14 cellular contexts compared by ENCODE assay signal in the genomic region with DNA sequence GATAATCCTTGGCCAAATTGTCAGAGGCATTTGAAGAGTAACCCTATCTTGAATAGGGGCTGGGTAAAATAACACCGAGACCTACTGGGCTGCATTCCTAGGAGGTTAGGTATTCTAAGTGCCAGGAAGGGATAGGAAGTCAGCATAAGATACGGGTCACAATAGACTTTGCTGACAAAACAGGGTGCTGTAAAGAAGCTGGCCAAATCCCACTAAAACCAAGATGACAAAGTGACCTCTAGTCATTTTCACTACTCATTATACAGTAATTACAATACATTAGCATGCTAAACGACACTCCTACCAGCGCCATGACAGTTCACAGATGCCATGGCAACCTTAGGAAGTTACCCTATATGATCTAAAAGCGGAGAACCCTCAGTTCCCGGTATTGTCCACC. TPM values are rescaled to one million over a fixed set of nuclear protein-coding genes. Genes with fewer than 3 reads are reported as not detected.
DNase-seq lines count a peak whose midpoint lies in the region; ATAC-seq, FAIRE-seq and TF ChIP-seq lines count a peak whose summit lies in the region.
"Had no signal": no experiment of that assay in that cellular context is flagged by ENCODE, and none has a peak within 500 bp of the region (broad histone marks: within the 10 kb centered on the region; RNA-seq: fewer than 3 reads in every experiment).

No MANE protein-coding gene starts in this region.

- no peaks in the 10 kb centered on the region for H3K4me1 ChIP-seq in NT2/D1 (ENCODE audit: insufficient read depth, insufficient read length)

- peaks cover 24% of the 10 kb centered on the region for H3K36me3 ChIP-seq in NT2/D1 (ENCODE audit: insufficient read depth, insufficient read length, low read length)
- H3K36me3 ChIP-seq: transverse colon had no signal

- no peaks in the 10 kb centered on the region for H3K36me3 Mint-ChIP-seq in neural crest cell (ENCODE audit: low read depth)
- peaks cover 7% of the 10 kb centered on the region for H3K36me3 Mint-ChIP-seq in activated naive CD8-positive, alpha-beta T cell treated with anti-CD3 and anti-CD28 coated beads for 36 hours

- ATAC-seq in left ventricle myocardium superior = no peak
- ATAC-seq in HG03025 (IDR thresholded peaks at IDR 0.05; ENCODE audit: low FRiP score, unreplicated experiment) = no peak

- peak overlapping the region; percentile 98 for H3K4me3 Mint-ChIP-seq in neural crest cell
- no peak overlapping the region for H3K4me3 Mint-ChIP-seq in activated naive CD8-positive, alpha-beta T cell treated with anti-CD3 and anti-CD28 coated beads for 36 hours

- TF ChIP-seq CTCF in fibroblast of villous mesenchyme (IDR thresholded peaks at IDR 0.05; ENCODE audit: insufficient read depth, low read depth, low read length) (no peak), neural crest cell (conservative IDR thresholded peaks at IDR 0.05) (no peak)

- intact Hi-C loops in left ventricle myocardium superior (cut with micrococcal nuclease) = no loop called here

- H3K9me3 Mint-ChIP-seq in neural crest cell = no peaks in the 10 kb centered on the region
- no peaks in the 10 kb centered on the region for H3K9me3 Mint-ChIP-seq in activated naive CD8-positive, alpha-beta T cell treated with anti-CD3 and anti-CD28 coated beads for 36 hours
- H3K9me3 Mint-ChIP-seq: dendritic cell treated with granulocyte-macrophage colony-stimulating factor and Interleukin-4, amounts not matched to agents 40 ng/mL and 50 ng/mL, for 4 days had no signal

- DNase-seq in EL (peak; percentile 23), NT2/D1 (ENCODE audit: low read depth, low spot score) (peak; percentile 56), fibroblast of villous mesenchyme (ENCODE audit: low read depth) (no peak), neural crest cell (ENCODE audit: low read depth, low spot score) (no peak), frontal cortex (ENCODE audit: low spot score in 2 of 2) (no peak), left ventricle myocardium superior (no peak)
- DNase-seq in activated naive CD8-positive, alpha-beta T cell treated with anti-CD3 and anti-CD28 coated beads for 36 hours = no peak
- DNase-seq: DMS153, GOT3, right cardiac atrium, transverse colon had no signal

- no peak overlapping the region for H3K4me3 ChIP-seq in NT2/D1 (ENCODE audit: insufficient read length, low read depth)
- H3K4me3 ChIP-seq in fibroblast of villous mesenchyme (ENCODE audit: low read depth, low read length) = peak overlapping the region; percentile 99

- FAIRE-seq in frontal cortex (lab: Jason Lieb, UNC) = no peak
- FAIRE-seq: islet of Langerhans had no signal

- H3K9ac ChIP-seq in NT2/D1 (ENCODE audit: insufficient read length, low read depth) = no peak overlapping the region

- no peaks in the 10 kb centered on the region for H3K27me3 ChIP-seq in NT2/D1 (ENCODE audit: insufficient read depth, insufficient read length)
- H3K27me3 ChIP-seq: transverse colon had no signal

- no peaks in the 10 kb centered on the region for H3K9me3 ChIP-seq in NT2/D1 (ENCODE audit: insufficient read depth, low read length)
- H3K9me3 ChIP-seq: transverse colon had no signal

- H3K27me3 Mint-ChIP-seq in neural crest cell (ENCODE audit: low read depth) = no peaks in the 10 kb centered on the region
- H3K27me3 Mint-ChIP-seq in activated naive CD8-positive, alpha-beta T cell treated with anti-CD3 and anti-CD28 coated beads for 36 hours = no peaks in the 10 kb centered on the region
- H3K27me3 Mint-ChIP-seq: dendritic cell treated with granulocyte-macrophage colony-stimulating factor and Interleukin-4, amounts not matched to agents 40 ng/mL and 50 ng/mL, for 4 days had no signal

- H3K4me1 Mint-ChIP-seq in neural crest cell = peaks cover 29% of the 10 kb centered on the region
- H3K4me1 Mint-ChIP-seq in activated naive CD8-positive, alpha-beta T cell treated with anti-CD3 and anti-CD28 coated beads for 36 hours = peaks cover 24% of the 10 kb centered on the region

- no peak overlapping the region for H3K27ac Mint-ChIP-seq in neural crest cell (ENCODE audit: unreplicated experiment)
- H3K27ac Mint-ChIP-seq in activated naive CD8-positive, alpha-beta T cell treated with anti-CD3 and anti-CD28 coated beads for 36 hours = no peak overlapping the region

RNA-seq across cellular contexts. Expression of a gene that starts 1.0 kb away (rescaled TPM):
- 166 and 174 TPM in 2 replicates for total RNA-seq in fibroblast of villous mesenchyme
- 42.3 and 46.1 TPM in 2 replicates for total RNA-seq in neural crest cell
- total RNA-seq in frontal cortex = 32.2 TPM
- 161 TPM for total RNA-seq in left ventricle myocardium superior
- 10 to 100 TPM; 68.9 to 71.7 TPM for total RNA-seq in activated naive CD8-positive, alpha-beta T cell treated with anti-CD3 and anti-CD28 coated beads for 36 hours

RNA-seq across cellular contexts. Expression of a gene that starts 37.8 kb away (rescaled TPM):
- total RNA-seq in fibroblast of villous mesenchyme = 30.6 and 53.1 TPM in 2 replicates
- 25.9 and 30.7 TPM in 2 replicates for total RNA-seq in neural crest cell
- 25.7 TPM for total RNA-seq in frontal cortex
- 20.4 TPM for total RNA-seq in left ventricle myocardium superior
- total RNA-seq in activated naive CD8-positive, alpha-beta T cell treated with anti-CD3 and anti-CD28 coated beads for 36 hours = 10 to 100 TPM; 45.4 to 47.3 TPM

RNA-seq across cellular contexts. Expression of a gene that starts 38.0 kb away (rescaled TPM):
- 2.9 and 3.5 TPM in 2 replicates for total RNA-seq in fibroblast of villous mesenchyme
- 7.4 and 8.4 TPM in 2 replicates for total RNA-seq in neural crest cell
- 13.9 TPM for total RNA-seq in frontal cortex
- 9.4 TPM for total RNA-seq in left ventricle myocardium superior
- total RNA-seq in activated naive CD8-positive, alpha-beta T cell treated with anti-CD3 and anti-CD28 coated beads for 36 hours = 1 to 10 TPM; 5.7 to 6.2 TPM

Comparison
In these comparisons a context has a peak if more than half of its experiments do, and no peak if none do; other contexts are left out.
1. DNase-seq: peak in EL (single experiment) and NT2/D1 (single experiment); none in fibroblast of villous mesenchyme (single experiment), neural crest cell (single experiment), frontal cortex (0 of 2), left ventricle myocardium superior (single experiment) and activated naive CD8-positive, alpha-beta T cell treated with anti-CD3 and anti-CD28 coated beads for 36 hours (single experiment).